Comparison of ENCODE assay signal across 12 cellular contexts in genomic region chr12:15886372-15887042, GRCh38. TPM values are rescaled to one million over a fixed set of nuclear protein-coding genes. Genes with fewer than 3 reads are reported as not detected.
DNase-seq lines count a peak whose midpoint lies in the region; ATAC-seq, FAIRE-seq and TF ChIP-seq lines count a peak whose summit lies in the region.
"Had no signal": no experiment of that assay in that cellular context is flagged by ENCODE, and none has a peak within 500 bp of the region (broad histone marks: within the 10 kb centered on the region; RNA-seq: fewer than 3 reads in every experiment).

No MANE protein-coding gene starts in this region.

- no peak for TF ChIP-seq CTCF in astrocyte of the spinal cord (IDR thresholded peaks at IDR 0.05; ENCODE audit: low read depth, low read length)
- TF ChIP-seq CTCF in psoas muscle (IDR thresholded peaks at IDR 0.05): no peak

- peaks cover 0 to 32% of the 10 kb centered on the region in 2 donors for H3K36me3 ChIP-seq in psoas muscle (ENCODE audit: insufficient read depth in 1 of 2, low read depth in 1 of 2)

- H3K36me3 Mint-ChIP-seq in activated T-cell treated with anti-CD3 and anti-CD28 coated beads, Interleukin-2, amount 50 U/mL, for 72 hours (ENCODE audit: insufficient read depth in 2 of 2): peaks cover 17 to 25% of the 10 kb centered on the region in 2 donors

- H3K4me1 Mint-ChIP-seq in activated T-cell treated with anti-CD3 and anti-CD28 coated beads, Interleukin-2, amount 50 U/mL, for 72 hours (ENCODE audit: low read depth): peaks cover 67% of the 10 kb centered on the region

- intact Hi-C loops in psoas muscle (cut with DNase I): loop anchor here in 1 of 2 donors (10.0 kb wide), 1 partner anchor 1082 kb away; the partner anchor contains the start of genes C12orf60 and WBP11

- ATAC-seq in activated T-cell treated with anti-CD3 and anti-CD28 coated beads, Interleukin-2, amount 50 U/mL, for 72 hours (replicated peaks in 1 of 2): no peak
- ATAC-seq in psoas muscle: no peak
- ATAC-seq: Right ventricle myocardium inferior had no signal

- H3K27ac Mint-ChIP-seq in activated T-cell treated with anti-CD3 and anti-CD28 coated beads, Interleukin-2, amount 50 U/mL, for 72 hours: peak overlapping the region; percentile 7

- H3K27me3 Mint-ChIP-seq in activated T-cell treated with anti-CD3 and anti-CD28 coated beads, Interleukin-2, amount 50 U/mL, for 72 hours (ENCODE audit: low read depth): no peaks in the 10 kb centered on the region

- no peaks in the 10 kb centered on the region for H3K27me3 ChIP-seq in psoas muscle (ENCODE audit: insufficient read depth in 3 of 3, low read length in 2 of 3)
- H3K27me3 ChIP-seq: testis had no signal

- H3K4me1 ChIP-seq in psoas muscle: peaks cover 44% of the 10 kb centered on the region

- no peak for FAIRE-seq in urothelium cell line (lab: Jason Lieb, UNC)

- peak overlapping the region; percentile 15 to 30 for H3K4me3 Mint-ChIP-seq in activated T-cell treated with anti-CD3 and anti-CD28 coated beads, Interleukin-2, amount 50 U/mL, for 72 hours

- H3K4me3 ChIP-seq in astrocyte of the spinal cord (ENCODE audit: low read depth, low read length) (no peak overlapping the region), psoas muscle (no peak overlapping the region)
- H3K4me3 ChIP-seq: testis had no signal

- WGBS in psoas muscle, 3 donors: 82 to 88% (median 85%) methylated on average over 7 of the region's 7 CpGs

- peak overlapping the region; percentile 67 for H3K27ac ChIP-seq in psoas muscle

- DNase-seq in activated T-cell treated with anti-CD3 and anti-CD28 coated beads, Interleukin-2, amount 50 U/mL, for 72 hours: no peak
- DNase-seq in activated T-cell treated with anti-CD3 and anti-CD28 coated beads for 4 hours (no peak), NCI-H2029 treated with DMSO at 0.1 percent for 48 hours (lab: John Stamatoyannopoulos, UW) (peak; percentile 90), astrocyte of the spinal cord (ENCODE audit: low read depth, low spot score) (peak; percentile 55), psoas muscle (no peak), G401 (ENCODE audit: low spot score) (no peak), urothelium cell line (ENCODE audit: low spot score) (no peak)
- no peak for DNase-seq in activated CD4-positive, alpha-beta T cell treated with anti-CD3 and anti-CD28 coated beads, Interleukin-2, amount 50 U/mL, for 48 hours
- DNase-seq: activated T-cell treated with anti-CD3 and anti-CD28 coated beads, Interleukin-2, amount 50 U/mL, for 48 hours; NCI-H226; testis had no signal

- no peaks in the 10 kb centered on the region for H3K9me3 ChIP-seq in psoas muscle
- H3K9me3 ChIP-seq: testis had no signal

- in situ Hi-C loops in astrocyte of the spinal cord (cut with HindIII; ENCODE audit: low sequenced_read_pairs) (no loop called here), G401 (cut with HindIII; ENCODE audit: low sequenced_read_pairs) (no loop called here)

- H3K9me3 Mint-ChIP-seq in activated T-cell treated with anti-CD3 and anti-CD28 coated beads, Interleukin-2, amount 50 U/mL, for 72 hours: no peaks in the 10 kb centered on the region

RNA-seq across cellular contexts. Expression of gene STRAP, which starts 4.3 kb away (rescaled TPM):
- total RNA-seq in activated T-cell treated with anti-CD3 and anti-CD28 coated beads, Interleukin-2, amount 50 U/mL, for 72 hours: 100 to 1,000 TPM in 1 of 2 donors, 10 to 100 TPM in 1; 95.6 to 104 TPM
- total RNA-seq in psoas muscle: 100 to 1,000 TPM in 3 of 4 donors, 10 to 100 TPM in 1; 94.3 to 154 (median 151) TPM
- 100 to 1,000 TPM; 117 to 224 (median 205) TPM for polyA plus RNA-seq in psoas muscle
- total RNA-seq in G401 (2014; rRNA removed; shearing (Covaris generic)): 177 and 181 TPM in 2 replicates

RNA-seq across cellular contexts. Expression of gene DERA, which starts 24.6 kb away (rescaled TPM):
- total RNA-seq in activated T-cell treated with anti-CD3 and anti-CD28 coated beads, Interleukin-2, amount 50 U/mL, for 72 hours: 10 to 100 TPM; 26.5 to 29.4 TPM
- total RNA-seq in psoas muscle: 10 to 100 TPM; 18.6 to 31.5 (median 19.7) TPM
- polyA plus RNA-seq in psoas muscle: 10 to 100 TPM; 14.3 to 25.0 (median 20.3) TPM
- total RNA-seq in G401 (2014; rRNA removed; shearing (Covaris generic)): 55.9 and 58.5 TPM in 2 replicates

Comparison
In these comparisons a context has a peak if more than half of its experiments do, and no peak if none do; other contexts are left out.
1. DNase-seq: peak in NCI-H2029 treated with DMSO at 0.1 percent for 48 hours (single experiment) and astrocyte of the spinal cord (single experiment); none in activated T-cell treated with anti-CD3 and anti-CD28 coated beads, Interleukin-2, amount 50 U/mL, for 72 hours (0 of 2), activated T-cell treated with anti-CD3 and anti-CD28 coated beads for 4 hours (single experiment), psoas muscle (0 of 2), activated CD4-positive, alpha-beta T cell treated with anti-CD3 and anti-CD28 coated beads, Interleukin-2, amount 50 U/mL, for 48 hours (0 of 2), G401 (single experiment) and urothelium cell line (single experiment).